8 cellular contexts compared by ENCODE assay signal in genomic region chr18:23504720-23505119, GRCh38. TPM values are rescaled to one million over a fixed set of nuclear protein-coding genes. Genes with fewer than 3 reads are reported as not detected.
DNase-seq lines count a peak whose midpoint lies in the region; ATAC-seq and TF ChIP-seq lines count a peak whose summit lies in the region.

No MANE protein-coding gene starts in this region.

- H3K79me2 ChIP-seq in ACC112 (ENCODE audit: control insufficient read depth, insufficient read depth, low read length, unreplicated experiment) (peaks cover 23% of the 10 kb centered on the region), osteoblast (ENCODE audit: insufficient read depth, low read length) (peaks cover 45% of the 10 kb centered on the region)

- no peaks in the 10 kb centered on the region for H3K9me3 ChIP-seq in body of pancreas
- no peaks in the 10 kb centered on the region for H3K9me3 ChIP-seq in osteoblast (ENCODE audit: low read depth, low read length)

- H3K4me1 ChIP-seq in ACC112 (ENCODE audit: control insufficient read depth, insufficient read depth, low read length, unreplicated experiment) (peaks cover 12% of the 10 kb centered on the region), body of pancreas (peaks cover 24% of the 10 kb centered on the region), osteoblast (ENCODE audit: insufficient read depth, low read length) (peaks cover 15% of the 10 kb centered on the region)

- peak; percentile 42 for ATAC-seq in GM19025 (IDR thresholded peaks at IDR 0.05; ENCODE audit: low read depth, unreplicated experiment)
- ATAC-seq in HG03175 (IDR thresholded peaks at IDR 0.05; ENCODE audit: unreplicated experiment): peak; percentile 64
- ATAC-seq in body of pancreas: no peak

- WGBS in body of pancreas, 2 donors: 14 to 25% methylated on average over 3 of the region's 3 CpGs

- TF ChIP-seq POLR2A in body of pancreas (IDR thresholded peaks at IDR 0.05): no peak

- H3K27ac ChIP-seq in ACC112 (ENCODE audit: low read depth, low read length) (no peak overlapping the region), body of pancreas (peak overlapping the region in 3 of 4 donors; percentile 46 to 94 (median 73)), osteoblast (ENCODE audit: low read depth, low read length) (no peak overlapping the region)

- H3K36me3 ChIP-seq in ACC112 (ENCODE audit: insufficient read depth, low read length): 0 out of 2 replicates have a peak, but pooled peaks cover 2% of the 10 kb centered on the region
- peaks cover 0 to under 1% of the 10 kb centered on the region in 2 donors for H3K36me3 ChIP-seq in body of pancreas (replicated peaks in 1 of 2; ENCODE audit: insufficient read depth in 1 of 2, low read depth in 2 of 2)
- H3K36me3 ChIP-seq in osteoblast (ENCODE audit: insufficient read depth, low read length): peaks cover 32% of the 10 kb centered on the region

- intact Hi-C loops in body of pancreas (cut with DNase I): no loop called here

- DNase-seq in body of pancreas (peak in 1 of 4 donors; percentile 26), osteoblast (ENCODE audit: insufficient read length, low spot score, missing footprints) (no peak), NCI-H2171 (lab: John Stamatoyannopoulos, UW) (no peak), C1 segment of cervical spinal cord (lab: John Stamatoyannopoulos, UW) (no peak), NCI-H2196 treated with DMSO at 0.1 percent for 48 hours (lab: John Stamatoyannopoulos, UW; ENCODE audit: unreplicated experiment) (no peak)

- H3K4me3 ChIP-seq in ACC112 (ENCODE audit: low read depth, low read length) (peak overlapping the region; percentile 97), body of pancreas (no peak overlapping the region), osteoblast (ENCODE audit: insufficient read depth, low read length) (peak overlapping the region; percentile 98)

- H2AFZ ChIP-seq in ACC112 (ENCODE audit: low read length, unreplicated experiment) (no peak overlapping the region), osteoblast (ENCODE audit: low read length) (no peak overlapping the region)

- H3K27me3 ChIP-seq in ACC112 (ENCODE audit: insufficient read depth, low read length) (no peaks in the 10 kb centered on the region), body of pancreas (no peaks in the 10 kb centered on the region), osteoblast (ENCODE audit: insufficient read depth, low read length) (no peaks in the 10 kb centered on the region)

- H4K20me1 ChIP-seq in osteoblast (ENCODE audit: insufficient read depth, low read length): peaks cover 10% of the 10 kb centered on the region

- H3K4me2 ChIP-seq in osteoblast (ENCODE audit: insufficient read depth, low read length): peak overlapping the region; percentile 93

- TF ChIP-seq CTCF in body of pancreas (IDR thresholded peaks at IDR 0.05) (no peak), osteoblast (IDR thresholded peaks at IDR 0.05; ENCODE audit: extremely low read depth, low read depth, low read length) (no peak)

RNA-seq across cellular contexts. Expression of gene RMC1, which starts 1.4 kb away (rescaled TPM):
- 10 to 100 TPM in 1 of 2 donors, 1 to 10 TPM in 1; 9.9 to 15.5 TPM for total RNA-seq in body of pancreas
- 22.8 and 26.2 TPM in 2 replicates for total RNA-seq in osteoblast

RNA-seq across cellular contexts. Expression of gene RIOK3, which starts 51.6 kb away (rescaled TPM):
- total RNA-seq in body of pancreas (10 to 100 TPM; 57.3 to 60.6 TPM), osteoblast (98.1 and 110 TPM in 2 replicates)

Comparison
In these comparisons a context has a peak if more than half of its experiments do, and no peak if none do; other contexts are left out.
1. H3K27ac ChIP-seq: peak in body of pancreas (3 of 4); none in ACC112 (single experiment) and osteoblast (single experiment).
2. H3K4me3 ChIP-seq: peak in ACC112 (single experiment) and osteoblast (single experiment); none in body of pancreas (0 of 2).